In genomic region chr2:180012523-180012922, GRCh38 we compare ENCODE assay signal across 14 cellular contexts. TPM values are rescaled to one million over a fixed set of nuclear protein-coding genes. Genes with fewer than 3 reads are reported as not detected.
DNase-seq lines count a peak whose midpoint lies in the region; ATAC-seq and FAIRE-seq lines count a peak whose summit lies in the region.
"Had no signal": no experiment of that assay in that cellular context is flagged by ENCODE, and none has a peak within 500 bp of the region (broad histone marks: within the 10 kb centered on the region; RNA-seq: fewer than 3 reads in every experiment).

No MANE protein-coding gene starts in this region.

- H3K27ac Mint-ChIP-seq in activated naive CD8-positive, alpha-beta T cell treated with anti-CD3 and anti-CD28 coated beads, Interleukin-2, amount 50 U/mL, for 24 hours: no peak overlapping the region
- H3K27ac Mint-ChIP-seq in activated naive CD8-positive, alpha-beta T cell treated with anti-CD3 and anti-CD28 coated beads for 36 hours: no peak overlapping the region
- H3K27ac Mint-ChIP-seq: activated B cell treated with CpG ODN at 0.5 μM for 24 hours; stimulated activated naive B cell treated with anti-CD40 and anti-IgM and Interleukin-4, amounts not matched to agents 10 μg/mL and 1 μg/mL and 100 μg/mL, for 72 hours had no signal

- H3K27me3 Mint-ChIP-seq in activated naive CD8-positive, alpha-beta T cell treated with anti-CD3 and anti-CD28 coated beads, Interleukin-2, amount 50 U/mL, for 24 hours: peaks cover 3% of the 10 kb centered on the region
- peaks cover 4% of the 10 kb centered on the region for H3K27me3 Mint-ChIP-seq in activated naive CD8-positive, alpha-beta T cell treated with anti-CD3 and anti-CD28 coated beads for 36 hours

- no peak for FAIRE-seq in small intestine (lab: Jason Lieb, UNC)
- FAIRE-seq: G401.6 had no signal

- no peak for DNase-seq in activated naive CD8-positive, alpha-beta T cell treated with anti-CD3 and anti-CD28 coated beads, Interleukin-2, amount 50 U/mL, for 24 hours
- DNase-seq in activated naive CD8-positive, alpha-beta T cell treated with anti-CD3 and anti-CD28 coated beads for 36 hours: no peak
- DNase-seq in RKO (ENCODE audit: low spot score) (peak; percentile 89), small intestine (peak; percentile 16), NCI-H446 (lab: John Stamatoyannopoulos, UW) (no peak), DMS153 (lab: John Stamatoyannopoulos, UW) (no peak), NCI-H748 (lab: John Stamatoyannopoulos, UW; ENCODE audit: unreplicated experiment) (no peak)
- DNase-seq: activated B cell treated with CpG ODN at 0.5 μM for 24 hours; NCI-H187 treated with DMSO at 0.1 percent for 48 hours; NK-92 treated with Interleukin-12 subunit alpha and Interleukin-12 subunit beta, amount 100 ng/mL, for 24 hours; posterior cingulate gyrus; stimulated activated naive B cell treated with anti-CD40 and anti-IgM and Interleukin-4, amounts not matched to agents 10 μg/mL and 1 μg/mL and 100 μg/mL, for 72 hours had no signal

- H3K36me3 ChIP-seq in small intestine (ENCODE audit: control insufficient read depth in 2 of 2, insufficient read depth in 2 of 2, low read length in 2 of 2): no peaks in the 10 kb centered on the region

- WGBS in small intestine, 3 donors: 74 to 87% (median 74%) methylated on average over 4 of the region's 4 CpGs

- no peaks in the 10 kb centered on the region for H3K27me3 ChIP-seq in small intestine (ENCODE audit: control insufficient read depth in 2 of 2, insufficient read depth in 2 of 2, low read length in 2 of 2)

- no peak overlapping the region for H3K4me3 ChIP-seq in small intestine (ENCODE audit: low read depth in 1 of 2, low read length in 2 of 2)

- ATAC-seq in activated naive CD8-positive, alpha-beta T cell treated with anti-CD3 and anti-CD28 coated beads, Interleukin-2, amount 50 U/mL, for 24 hours: peak; percentile 33
- ATAC-seq in esophagus mucosa: peak; percentile 71
- ATAC-seq: stimulated activated naive B cell treated with anti-CD40 and anti-IgM and Interleukin-4, amounts not matched to agents 10 μg/mL and 1 μg/mL and 100 μg/mL, for 72 hours had no signal

- no peaks in the 10 kb centered on the region for H3K36me3 Mint-ChIP-seq in activated naive CD8-positive, alpha-beta T cell treated with anti-CD3 and anti-CD28 coated beads, Interleukin-2, amount 50 U/mL, for 24 hours (ENCODE audit: low read depth)
- no peaks in the 10 kb centered on the region for H3K36me3 Mint-ChIP-seq in activated naive CD8-positive, alpha-beta T cell treated with anti-CD3 and anti-CD28 coated beads for 36 hours
- H3K36me3 Mint-ChIP-seq: stimulated activated naive B cell treated with anti-CD40 and anti-IgM and Interleukin-4, amounts not matched to agents 10 μg/mL and 1 μg/mL and 100 μg/mL, for 72 hours had no signal

- H3K4me1 Mint-ChIP-seq in activated naive CD8-positive, alpha-beta T cell treated with anti-CD3 and anti-CD28 coated beads, Interleukin-2, amount 50 U/mL, for 24 hours: peaks cover 4% of the 10 kb centered on the region
- H3K4me1 Mint-ChIP-seq in activated naive CD8-positive, alpha-beta T cell treated with anti-CD3 and anti-CD28 coated beads for 36 hours: peaks cover 2% of the 10 kb centered on the region

- no peaks in the 10 kb centered on the region for H3K9me3 ChIP-seq in small intestine (ENCODE audit: control insufficient read depth, low read depth)

- H3K27ac ChIP-seq in small intestine (ENCODE audit: low read depth in 1 of 2, low read length in 1 of 2): no peak overlapping the region

- H3K9me3 Mint-ChIP-seq in activated naive CD8-positive, alpha-beta T cell treated with anti-CD3 and anti-CD28 coated beads, Interleukin-2, amount 50 U/mL, for 24 hours: no peaks in the 10 kb centered on the region
- H3K9me3 Mint-ChIP-seq in activated naive CD8-positive, alpha-beta T cell treated with anti-CD3 and anti-CD28 coated beads for 36 hours: no peaks in the 10 kb centered on the region
- H3K9me3 Mint-ChIP-seq: activated B cell treated with CpG ODN at 0.5 μM for 24 hours; stimulated activated naive B cell treated with anti-CD40 and anti-IgM and Interleukin-4, amounts not matched to agents 10 μg/mL and 1 μg/mL and 100 μg/mL, for 72 hours had no signal

- H3K4me3 Mint-ChIP-seq in activated naive CD8-positive, alpha-beta T cell treated with anti-CD3 and anti-CD28 coated beads, Interleukin-2, amount 50 U/mL, for 24 hours: no peak overlapping the region
- no peak overlapping the region for H3K4me3 Mint-ChIP-seq in activated naive CD8-positive, alpha-beta T cell treated with anti-CD3 and anti-CD28 coated beads for 36 hours
- H3K4me3 Mint-ChIP-seq: activated B cell treated with CpG ODN at 0.5 μM for 24 hours; stimulated activated naive B cell treated with anti-CD40 and anti-IgM and Interleukin-4, amounts not matched to agents 10 μg/mL and 1 μg/mL and 100 μg/mL, for 72 hours had no signal

- no peaks in the 10 kb centered on the region for H3K4me1 ChIP-seq in small intestine (ENCODE audit: control insufficient read depth in 2 of 2, insufficient read depth in 1 of 2, low read depth in 1 of 2, low read length in 1 of 2)

RNA-seq across cellular contexts. Expression of gene CWC22, which starts 5.4 kb away (rescaled TPM):
- total RNA-seq in activated naive CD8-positive, alpha-beta T cell treated with anti-CD3 and anti-CD28 coated beads for 36 hours: 10 to 100 TPM; 28.5 to 30.6 TPM
- total RNA-seq in esophagus mucosa: 11.1 TPM
- polyA plus RNA-seq in small intestine: 10 to 100 TPM in 1 of 3 donors, 1 to 10 TPM in 2; 9.2 to 10.1 (median 9.5) TPM

Comparison
In these comparisons a context has a peak if more than half of its experiments do, and no peak if none do; other contexts are left out.
1. DNase-seq: peak in RKO (single experiment) and small intestine (single experiment); none in activated naive CD8-positive, alpha-beta T cell treated with anti-CD3 and anti-CD28 coated beads, Interleukin-2, amount 50 U/mL, for 24 hours (single experiment), activated naive CD8-positive, alpha-beta T cell treated with anti-CD3 and anti-CD28 coated beads for 36 hours (single experiment), NCI-H446 (0 of 2), DMS153 (single experiment) and NCI-H748 (single experiment).